ENCODE assay signal across 9 cellular contexts in genomic region chr2:85843543-85843942, GRCh38. TPM values are rescaled to one million over a fixed set of nuclear protein-coding genes. Genes with fewer than 3 reads are reported as not detected.
DNase-seq lines count a peak whose midpoint lies in the region; ATAC-seq, FAIRE-seq and TF ChIP-seq lines count a peak whose summit lies in the region.
"Had no signal": no experiment of that assay in that cellular context is flagged by ENCODE, and none has a peak within 500 bp of the region (broad histone marks: within the 10 kb centered on the region; RNA-seq: fewer than 3 reads in every experiment).

No MANE protein-coding gene starts in this region.

- H3K9me3 ChIP-seq in ascending aorta: no peaks in the 10 kb centered on the region
- H3K9me3 ChIP-seq in neutrophil: peaks cover 3% of the 10 kb centered on the region

- H3K4me1 ChIP-seq in ascending aorta: no peaks in the 10 kb centered on the region
- H3K4me1 ChIP-seq in neutrophil (ENCODE audit: control insufficient read depth in 1 of 2, insufficient read depth in 1 of 2, low read depth in 1 of 2, low read length in 1 of 2): no peaks in the 10 kb centered on the region

- H3K27me3 ChIP-seq in ascending aorta (no peaks in the 10 kb centered on the region), neutrophil (no peaks in the 10 kb centered on the region)

- FAIRE-seq in HTR-8/SVneo (lab: Jason Lieb, UNC): no peak
- FAIRE-seq: frontal cortex had no signal

- H3K27ac ChIP-seq in ascending aorta (no peak overlapping the region), neutrophil (no peak overlapping the region)

- DNase-seq in ELR (ENCODE audit: low read depth): peak; percentile 35
- no peak for DNase-seq in ascending aorta (ENCODE audit: low spot score in 2 of 2)
- DNase-seq in HTR-8/SVneo (ENCODE audit: insufficient read length, low spot score): no peak
- no peak for DNase-seq in activated gamma-delta T cell (lab: John Stamatoyannopoulos, UW)

- intact Hi-C loops in ascending aorta (cut with DNase I): no loop called here

- H3K4me3 ChIP-seq in ascending aorta: no peak overlapping the region
- no peak overlapping the region for H3K4me3 ChIP-seq in neutrophil (ENCODE audit: low read depth in 1 of 2, low read length in 1 of 2)

- ATAC-seq in HG02885 (IDR thresholded peaks at IDR 0.05; ENCODE audit: poor library complexity, unreplicated experiment) (no peak), HG02973 (IDR thresholded peaks at IDR 0.05; ENCODE audit: unreplicated experiment) (no peak)

- H3K36me3 ChIP-seq in ascending aorta: peaks cover 0 to 26% of the 10 kb centered on the region in 2 donors
- no peaks in the 10 kb centered on the region for H3K36me3 ChIP-seq in neutrophil

- peak; percentile 74 for TF ChIP-seq CTCF in LNCAP (IDR thresholded peaks at IDR 0.05)
- peak in 2 of 3 experiments; percentile 14 to 22 for TF ChIP-seq CTCF in ascending aorta (IDR thresholded peaks at IDR 0.05)
- TF ChIP-seq CTCF in neutrophil (IDR thresholded peaks at IDR 0.05): peak; percentile 16

RNA-seq across cellular contexts. Expression of gene ST3GAL5, which starts 45.2 kb away (rescaled TPM):
- 21.0 TPM for total RNA-seq in ascending aorta

Comparison
In these comparisons a context has a peak if more than half of its experiments do, and no peak if none do; other contexts are left out.
1. CTCF ChIP-seq: peak in every context shown above with its lines; median percentile 74 in LNCAP; 18 in ascending aorta; 16 in neutrophil.